In genomic region chr7:122970740-122971725, GRCh38 we compare ENCODE assay signal across 27 cellular contexts. TPM values are rescaled to one million over a fixed set of nuclear protein-coding genes. Genes with fewer than 3 reads are reported as not detected.
A peak's percentile ranks its signal among the peaks of the same experiment; 100 is the strongest.
DNase-seq lines count a peak whose midpoint lies in the region; ATAC-seq and TF ChIP-seq lines count a peak whose summit lies in the region.
"Had no signal": no experiment of that assay in that cellular context is flagged by ENCODE, and none has a peak within 500 bp of the region (broad histone marks: within the 10 kb centered on the region; RNA-seq: fewer than 3 reads in every experiment).

No MANE protein-coding gene starts in this region.

- peaks cover 4 to 17% of the 10 kb centered on the region in 2 experiments for H3K4me1 Mint-ChIP-seq in H9
- no peaks in the 10 kb centered on the region for H3K4me1 Mint-ChIP-seq in T-helper 17 cell
- H3K4me1 Mint-ChIP-seq: activated B cell treated with CpG ODN at 0.5 μM for 24 hours; activated naive CD8-positive, alpha-beta T cell treated with anti-CD3 and anti-CD28 coated beads, Interleukin-2, amount 10 ng/mL, durations not matched to agents 7 days and 5 days had no signal

- peaks cover 2% of the 10 kb centered on the region; the same call in 1 of the 2 replicates for H3K4me1 ChIP-seq in H9 (ENCODE audit: insufficient read depth, low read length)

- no peak overlapping the region for H3K56ac ChIP-seq in H9 (ENCODE audit: insufficient read length, low read depth, low read length)

- H3K27ac Mint-ChIP-seq in H9: peak overlapping the region; percentile 0 to 17 (median 1); a peak in 3 of 7 replicates
- H3K27ac Mint-ChIP-seq in T-helper 17 cell: no peak overlapping the region
- H3K27ac Mint-ChIP-seq: activated B cell treated with CpG ODN at 0.5 μM for 24 hours; activated CD4-positive, alpha-beta memory T cell treated with anti-CD3 and anti-CD28 coated beads for 36 hours; activated naive CD8-positive, alpha-beta T cell treated with anti-CD3 and anti-CD28 coated beads, Interleukin-2, amount 10 ng/mL, durations not matched to agents 7 days and 5 days; CD4-positive, alpha-beta T cell; type B pancreatic cell had no signal

- no peak overlapping the region for H2BK15ac ChIP-seq in H9 (ENCODE audit: low read depth, low read length)

- H4K91ac ChIP-seq in H9 (ENCODE audit: insufficient read length, low read depth, low read length): no peak overlapping the region

- H3K27me3 ChIP-seq in H9 (ENCODE audit: insufficient read depth, low read length): no peaks in the 10 kb centered on the region

- H3T11ph ChIP-seq in H9 (ENCODE audit: low read length): no peak overlapping the region

- no peak overlapping the region for H3K27ac ChIP-seq in H9 (ENCODE audit: insufficient read length, low read depth, low read length)
- H3K27ac ChIP-seq in substantia nigra (ENCODE audit: low read depth, low read length, poor library complexity, severe bottlenecking): no peak overlapping the region
- H3K27ac ChIP-seq: PC-9 had no signal

- no peak overlapping the region for H3K23ac ChIP-seq in H9 (ENCODE audit: insufficient read length, low read depth, low read length)

- H4K5ac ChIP-seq in H9 (ENCODE audit: insufficient read length, low read depth, low read length): no peak overlapping the region

- H2BK20ac ChIP-seq in H9 (ENCODE audit: low read depth, low read length, poor library complexity, severe bottlenecking): no peak overlapping the region

- H3K18ac ChIP-seq in H9 (ENCODE audit: insufficient read length, low read depth, low read length): no peak overlapping the region

- no peak overlapping the region for H2BK12ac ChIP-seq in H9 (ENCODE audit: insufficient read length, low read depth, low read length)

- no peaks in the 10 kb centered on the region for H3K9me3 Mint-ChIP-seq in H9
- H3K9me3 Mint-ChIP-seq: activated B cell treated with CpG ODN at 0.5 μM for 24 hours; activated CD4-positive, alpha-beta memory T cell treated with anti-CD3 and anti-CD28 coated beads for 36 hours; CD4-positive, alpha-beta T cell; type B pancreatic cell had no signal

- H3K23me2 ChIP-seq in H9 (ENCODE audit: insufficient read length, low read depth, low read length, poor library complexity, severe bottlenecking): no peaks in the 10 kb centered on the region

- no peak overlapping the region for H3K4ac ChIP-seq in H9 (ENCODE audit: low read depth, low read length)

- H2BK5ac ChIP-seq in H9 (ENCODE audit: insufficient read length, low read length): no peak overlapping the region

- H3K9me3 ChIP-seq in H9 (ENCODE audit: control insufficient read depth, low read depth, low read length) (no peaks in the 10 kb centered on the region), T-helper 17 cell (ENCODE audit: control insufficient read depth, low read length, poor library complexity, severe bottlenecking) (no peaks in the 10 kb centered on the region)

- TF ChIP-seq CTCF in H9 (conservative IDR thresholded peaks at IDR 0.05): no peak
- no peak for TF ChIP-seq CTCF in fibroblast of villous mesenchyme (IDR thresholded peaks at IDR 0.05; ENCODE audit: insufficient read depth, low read depth, low read length)

- no peak overlapping the region for H2AFZ ChIP-seq in H9 (ENCODE audit: low read length)

- no peak overlapping the region for H2BK120ac ChIP-seq in H9 (ENCODE audit: low read depth, low read length, poor library complexity, severe bottlenecking)

- H3K36me3 Mint-ChIP-seq in H9 (ENCODE audit: insufficient read depth in 1 of 3, low read depth in 3 of 3) (no peaks in the 10 kb centered on the region), T-helper 17 cell (ENCODE audit: low read depth) (no peaks in the 10 kb centered on the region)
- H3K36me3 Mint-ChIP-seq: activated CD4-positive, alpha-beta memory T cell treated with anti-CD3 and anti-CD28 coated beads for 36 hours; activated naive CD8-positive, alpha-beta T cell treated with anti-CD3 and anti-CD28 coated beads, Interleukin-2, amount 10 ng/mL, durations not matched to agents 7 days and 5 days; type B pancreatic cell had no signal

- no CpG with 5 or more reads among the region's 6 CpGs for WGBS in H9 (ENCODE audit: extremely low coverage, insufficient read length, low lambda C conversion rate)

- no peaks in the 10 kb centered on the region for H3K79me1 ChIP-seq in H9 (ENCODE audit: insufficient read depth, low read depth, low read length, poor library complexity, severe bottlenecking)

- H3K27me3 Mint-ChIP-seq in H9 (ENCODE audit: low read depth): no peaks in the 10 kb centered on the region
- H3K27me3 Mint-ChIP-seq in T-helper 17 cell: no peaks in the 10 kb centered on the region
- H3K27me3 Mint-ChIP-seq: activated B cell treated with CpG ODN at 0.5 μM for 24 hours; activated CD4-positive, alpha-beta memory T cell treated with anti-CD3 and anti-CD28 coated beads for 36 hours; activated naive CD8-positive, alpha-beta T cell treated with anti-CD3 and anti-CD28 coated beads, Interleukin-2, amount 10 ng/mL, durations not matched to agents 7 days and 5 days; CD4-positive, alpha-beta T cell had no signal

- DNase-seq in COR-L47 (lab: John Stamatoyannopoulos, UW) (peak; percentile 42), H9 (no peak), NCI-H748 treated with DMSO at 0.1 percent for 48 hours (lab: John Stamatoyannopoulos, UW) (peak; percentile 63), fibroblast of villous mesenchyme (ENCODE audit: low read depth) (peak; percentile 6), T-helper 17 cell (no peak), substantia nigra (lab: John Stamatoyannopoulos, UW) (no peak), iPS-NIHi7 (ENCODE audit: extremely low spot score) (no peak)
- DNase-seq: activated B cell treated with CpG ODN at 0.5 μM for 24 hours; activated CD4-positive, alpha-beta memory T cell treated with anti-CD3 and anti-CD28 coated beads for 36 hours; activated naive CD8-positive, alpha-beta T cell treated with anti-CD3 and anti-CD28 coated beads, Interleukin-2, amount 10 ng/mL, durations not matched to agents 7 days and 5 days; CD4-positive, alpha-beta T cell; central memory CD4-positive, alpha-beta T cell; dermis blood vessel endothelial cell; DMS 273 treated with DMSO at 0.1 percent for 48 hours; KG1; kidney glomerular epithelial cell; mammary epithelial cell; NCI-H187 treated with DMSO at 0.1 percent for 48 hours; nucleus accumbens; PC-9; Right ventricle myocardium superior; T-helper 9 cell had no signal

- H3K4me3 Mint-ChIP-seq in H9 (no peak overlapping the region), T-helper 17 cell (no peak overlapping the region)
- H3K4me3 Mint-ChIP-seq: activated B cell treated with CpG ODN at 0.5 μM for 24 hours; activated CD4-positive, alpha-beta memory T cell treated with anti-CD3 and anti-CD28 coated beads for 36 hours; activated naive CD8-positive, alpha-beta T cell treated with anti-CD3 and anti-CD28 coated beads, Interleukin-2, amount 10 ng/mL, durations not matched to agents 7 days and 5 days; CD4-positive, alpha-beta T cell; type B pancreatic cell had no signal

- H3K4me3 ChIP-seq in fibroblast of villous mesenchyme (ENCODE audit: low read depth, low read length): no peak overlapping the region
- H3K4me3 ChIP-seq: PC-9 had no signal

- ATAC-seq in T-helper 17 cell: no peak

- H3K14ac ChIP-seq in H9 (ENCODE audit: insufficient read depth, low read length): no peak overlapping the region

- no peak overlapping the region for H3K4me2 ChIP-seq in H9 (ENCODE audit: insufficient read depth, insufficient read length, low read length)
- H3K4me2 ChIP-seq: PC-9 had no signal

- no peaks in the 10 kb centered on the region for H3K79me2 ChIP-seq in H9 (ENCODE audit: insufficient read depth, low read length)

- no peaks in the 10 kb centered on the region for H4K20me1 ChIP-seq in H9 (ENCODE audit: control insufficient read depth, insufficient read depth, insufficient read length)

- no peak overlapping the region for H4K8ac ChIP-seq in H9 (replicated peaks; ENCODE audit: insufficient read length, low read depth, low read length)

- no peak overlapping the region for H3K9ac ChIP-seq in H9 (ENCODE audit: extremely low read depth, insufficient read length, low read length)

- H2AK5ac ChIP-seq in H9 (ENCODE audit: insufficient read length, low read length): no peak overlapping the region

RNA-seq across cellular contexts. Expression of gene TAS2R16, which starts 24.5 kb away (rescaled TPM):
- total RNA-seq in H9 (2021) (not detected in 2 replicates), fibroblast of villous mesenchyme (not detected in 2 replicates), T-helper 17 cell (not detected)
- total RNA-seq: activated B cell treated with CpG ODN at 0.5 μM for 24 hours; activated CD4-positive, alpha-beta memory T cell treated with anti-CD3 and anti-CD28 coated beads for 36 hours; activated naive CD8-positive, alpha-beta T cell treated with anti-CD3 and anti-CD28 coated beads, Interleukin-2, amount 10 ng/mL, durations not matched to agents 7 days and 5 days; astrocyte; CD4-positive, alpha-beta T cell; dermis blood vessel endothelial cell; endothelial cell of umbilical vein; glomerular endothelial cell; mammary epithelial cell; PC-9; Right ventricle myocardium superior; skeletal muscle tissue had no signal

Comparison
In these comparisons a context has a peak if more than half of its experiments do, and no peak if none do; other contexts are left out.
1. DNase-seq: peak in COR-L47 (single experiment), NCI-H748 treated with DMSO at 0.1 percent for 48 hours (single experiment) and fibroblast of villous mesenchyme (single experiment); none in H9 (single experiment), T-helper 17 cell (0 of 3), substantia nigra (0 of 49) and iPS-NIHi7 (single experiment).